17 cellular contexts compared by ENCODE assay signal in the genomic region with DNA sequence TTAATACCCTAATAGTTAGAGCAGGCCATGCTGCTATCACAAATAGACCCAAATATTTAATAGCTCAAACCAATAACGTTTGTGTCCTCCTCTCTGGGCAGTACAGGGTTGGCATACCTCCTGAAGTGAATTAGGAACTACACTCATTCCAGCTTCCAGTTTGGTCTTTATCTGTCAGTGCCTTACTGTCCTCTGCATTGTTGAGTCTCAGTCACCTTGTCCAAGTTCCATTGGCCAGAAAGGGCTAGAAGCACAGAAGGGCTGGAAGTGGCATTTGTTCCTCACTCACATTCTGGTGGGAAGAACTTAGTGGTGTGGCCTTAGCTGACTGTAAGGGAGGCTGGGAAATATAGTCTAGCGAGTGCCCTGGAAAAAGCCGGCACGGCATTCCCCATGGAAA. TPM values are rescaled to one million over a fixed set of nuclear protein-coding genes. Genes with fewer than 3 reads are reported as not detected.
DNase-seq lines count a peak whose midpoint lies in the region; ATAC-seq and TF ChIP-seq lines count a peak whose summit lies in the region.
"Had no signal": no experiment of that assay in that cellular context is flagged by ENCODE, and none has a peak within 500 bp of the region (broad histone marks: within the 10 kb centered on the region; RNA-seq: fewer than 3 reads in every experiment).

No MANE protein-coding gene starts in this region.

- WGBS in H9 (ENCODE audit: extremely low coverage, insufficient read length, low lambda C conversion rate) = no CpG with 5 or more reads among the region's 4 CpGs
- 53 to 69% methylated on average over 4 of the region's 4 CpGs for WGBS in heart right ventricle, 2 donors

- ATAC-seq in Right ventricle myocardium superior (ENCODE audit: poor library complexity) = peak; percentile 57
- ATAC-seq in heart right ventricle = peak in 6 of 8 donors; percentile 16 to 54 (median 26)
- ATAC-seq: HCT116 had no signal

- no peak overlapping the region for H3K23ac ChIP-seq in H9 (ENCODE audit: insufficient read length, low read depth, low read length)

- H2AK5ac ChIP-seq in H9 (ENCODE audit: insufficient read length, low read length) = no peak overlapping the region

- peaks cover 38 to 42% of the 10 kb centered on the region in 2 experiments for H3K4me1 Mint-ChIP-seq in H9

- no peak overlapping the region for H4K91ac ChIP-seq in H9 (ENCODE audit: insufficient read length, low read depth, low read length)

- H3K9me3 Mint-ChIP-seq in H9 = no peaks in the 10 kb centered on the region
- H3K9me3 Mint-ChIP-seq: CD4-positive, alpha-beta T cell had no signal

- H3K27ac ChIP-seq in right atrium auricular region (no peak overlapping the region), H9 (ENCODE audit: insufficient read length, low read depth, low read length) (no peak overlapping the region), heart right ventricle (peak overlapping the region in 4 of 10 donors; percentile 1 to 52 (median 22)), tibial artery (peak overlapping the region; percentile 3 to 46)
- H3K27ac ChIP-seq: HL-60 had no signal

- intact Hi-C loops in Right ventricle myocardium superior (cut with DNase I) = no loop called here
- intact Hi-C loops in heart right ventricle (cut with DNase I) = loop anchor here in 1 of 10 donors (10.0 kb wide), 1 partner anchor 508 kb away; no protein-coding TSS in a partner anchor
- intact Hi-C loops in tibial artery (cut with DNase I; ENCODE audit: low total_unique reads) = no loop called here

- no peak overlapping the region for H2BK120ac ChIP-seq in H9 (ENCODE audit: low read depth, low read length, poor library complexity, severe bottlenecking)

- H3K4me2 ChIP-seq in H9 (ENCODE audit: insufficient read depth, insufficient read length, low read length) = no peak overlapping the region

- H3K4ac ChIP-seq in H9 (ENCODE audit: low read depth, low read length) = no peak overlapping the region

- no peak overlapping the region for H3K4me3 ChIP-seq in right atrium auricular region
- no peak overlapping the region for H3K4me3 ChIP-seq in heart right ventricle
- H3K4me3 ChIP-seq in tibial artery = no peak overlapping the region

- H3T11ph ChIP-seq in H9 (ENCODE audit: low read length) = no peak overlapping the region

- no peak overlapping the region for H3K4me3 Mint-ChIP-seq in H9
- H3K4me3 Mint-ChIP-seq: CD4-positive, alpha-beta T cell had no signal

- H3K79me2 ChIP-seq in H9 (ENCODE audit: insufficient read depth, low read length) = peaks cover 2% of the 10 kb centered on the region; the same call in 1 of the 2 replicates

- H2BK5ac ChIP-seq in H9 (ENCODE audit: insufficient read length, low read length) = no peak overlapping the region

- no peaks in the 10 kb centered on the region for H3K23me2 ChIP-seq in H9 (ENCODE audit: insufficient read length, low read depth, low read length, poor library complexity, severe bottlenecking)

- DNase-seq in Right ventricle myocardium superior = no peak
- no peak for DNase-seq in right atrium auricular region (ENCODE audit: low spot score)
- no peak for DNase-seq in H9
- no peak for DNase-seq in heart right ventricle
- DNase-seq in tibial artery = no peak
- no peak for DNase-seq in SK-N-DZ (ENCODE audit: low spot score)
- no peak for DNase-seq in islet precursor cell
- DNase-seq: 8988T; AML-193; C1 segment of cervical spinal cord; Calu3; CD4-positive, alpha-beta T cell; DMS 273 treated with DMSO at 0.1 percent for 48 hours had no signal

- no peak overlapping the region for H4K5ac ChIP-seq in H9 (ENCODE audit: insufficient read length, low read depth, low read length)

- no peaks in the 10 kb centered on the region for H3K79me1 ChIP-seq in H9 (ENCODE audit: insufficient read depth, low read depth, low read length, poor library complexity, severe bottlenecking)

- H3K4me1 ChIP-seq in right atrium auricular region (peaks cover 0 to 31% of the 10 kb centered on the region in 2 donors), H9 (ENCODE audit: insufficient read depth, low read length) (peaks cover 8% of the 10 kb centered on the region), heart right ventricle (peaks cover 0 to 37% (median 21%) of the 10 kb centered on the region in 9 donors), tibial artery (peaks cover 0 to 16% (median 8%) of the 10 kb centered on the region in 4 donors)

- TF ChIP-seq CTCF in right atrium auricular region (IDR thresholded peaks at IDR 0.05) (no peak), H9 (conservative IDR thresholded peaks at IDR 0.05) (no peak), heart right ventricle (IDR thresholded peaks at IDR 0.05) (no peak), tibial artery (IDR thresholded peaks at IDR 0.05) (no peak)

- no peak overlapping the region for H2BK15ac ChIP-seq in H9 (ENCODE audit: low read depth, low read length)

- H4K20me1 ChIP-seq in H9 (ENCODE audit: control insufficient read depth, insufficient read depth, insufficient read length) = no peaks in the 10 kb centered on the region

- H2BK20ac ChIP-seq in H9 (ENCODE audit: low read depth, low read length, poor library complexity, severe bottlenecking) = no peak overlapping the region

- no peak overlapping the region for H2AFZ ChIP-seq in H9 (ENCODE audit: low read length)

- H3K27ac Mint-ChIP-seq in H9 = peak overlapping the region in 2 of 3 experiments; percentile 64 to 81; a peak in 3 of 7 replicates
- H3K27ac Mint-ChIP-seq: CD4-positive, alpha-beta T cell had no signal

- H3K27me3 ChIP-seq in right atrium auricular region = no peaks in the 10 kb centered on the region
- no peaks in the 10 kb centered on the region for H3K27me3 ChIP-seq in H9 (ENCODE audit: insufficient read depth, low read length)
- H3K27me3 ChIP-seq in heart right ventricle = no peaks in the 10 kb centered on the region
- no peaks in the 10 kb centered on the region for H3K27me3 ChIP-seq in tibial artery

- no peak overlapping the region for H4K8ac ChIP-seq in H9 (replicated peaks; ENCODE audit: insufficient read length, low read depth, low read length)

- H3K18ac ChIP-seq in H9 (ENCODE audit: insufficient read length, low read depth, low read length) = no peak overlapping the region

- H2BK12ac ChIP-seq in H9 (ENCODE audit: insufficient read length, low read depth, low read length) = no peak overlapping the region

- H3K14ac ChIP-seq in H9 (ENCODE audit: insufficient read depth, low read length) = no peak overlapping the region

- no peak overlapping the region for H3K9ac ChIP-seq in H9 (ENCODE audit: extremely low read depth, insufficient read length, low read length)

- no peak overlapping the region for H3K56ac ChIP-seq in H9 (ENCODE audit: insufficient read length, low read depth, low read length)

- H3K36me3 Mint-ChIP-seq in H9 (ENCODE audit: insufficient read depth in 1 of 3, low read depth in 3 of 3) = peaks cover 18 to 35% (median 34%) of the 10 kb centered on the region in 3 experiments; a peak in 6 of 7 replicates

- H3K27me3 Mint-ChIP-seq in H9 (ENCODE audit: low read depth) = no peaks in the 10 kb centered on the region
- H3K27me3 Mint-ChIP-seq: CD4-positive, alpha-beta T cell had no signal

- H3K9me3 ChIP-seq in right atrium auricular region = no peaks in the 10 kb centered on the region
- H3K9me3 ChIP-seq in H9 (ENCODE audit: control insufficient read depth, low read depth, low read length) = no peaks in the 10 kb centered on the region
- no peaks in the 10 kb centered on the region for H3K9me3 ChIP-seq in heart right ventricle
- H3K9me3 ChIP-seq in tibial artery = no peaks in the 10 kb centered on the region

- peaks cover 24% of the 10 kb centered on the region for H3K36me3 ChIP-seq in right atrium auricular region
- peaks cover 0 to 44% (median 17%) of the 10 kb centered on the region in 9 donors for H3K36me3 ChIP-seq in heart right ventricle
- H3K36me3 ChIP-seq in tibial artery = peaks cover 0 to 18% (median 9%) of the 10 kb centered on the region in 3 donors

RNA-seq across cellular contexts. Expression of gene FXN, which starts 11.2 kb away (rescaled TPM):
- total RNA-seq in Right ventricle myocardium superior = 38.0 TPM
- total RNA-seq in right atrium auricular region = 10 to 100 TPM; 10.5 to 24.6 TPM
- total RNA-seq in H9 (2021) = 34.4 and 36.7 TPM in 2 replicates
- total RNA-seq in heart right ventricle = 10 to 100 TPM; 18.8 to 41.8 (median 36.8) TPM
- 10 to 100 TPM in 1 of 2 donors, 1 to 10 TPM in 1; 7.8 to 15.0 TPM for polyA plus RNA-seq in heart right ventricle
- polyA plus RNA-seq in SK-N-DZ (2014; cell fraction: cytosol; rRNA removed) = 12.0 and 17.8 TPM in 2 replicates
- 3.2 and 8.8 TPM in 2 replicates for polyA plus RNA-seq in SK-N-DZ (2014; cell fraction: nucleus; rRNA removed)

RNA-seq across cellular contexts. Expression of gene PRKACG, which starts 32.8 kb away (rescaled TPM):
- not detected for total RNA-seq in Right ventricle myocardium superior
- total RNA-seq in right atrium auricular region = not detected
- not detected in 2 replicates for total RNA-seq in H9 (2021)
- not detected for total RNA-seq in heart right ventricle
- not detected for polyA plus RNA-seq in heart right ventricle
- polyA plus RNA-seq in SK-N-DZ (2014; cell fraction: cytosol; rRNA removed) = not detected in 2 replicates
- not detected in 2 replicates for polyA plus RNA-seq in SK-N-DZ (2014; cell fraction: nucleus; rRNA removed)
- total RNA-seq: Calu3; CD4-positive, alpha-beta T cell; Daoy; H4 had no signal

Comparison
In these comparisons a context has a peak if more than half of its experiments do, and no peak if none do; other contexts are left out.
1. H3K27ac ChIP-seq: peak in tibial artery (2 of 2); none in right atrium auricular region (0 of 2) and H9 (single experiment).